ENCODE assay signal across 8 cellular contexts in genomic region chr1:230308039-230308438, GRCh38.
A peak's percentile ranks its signal among the peaks of the same experiment; 100 is the strongest.
DNase-seq lines count a peak whose midpoint lies in the region; ATAC-seq and TF ChIP-seq lines count a peak whose summit lies in the region.

No MANE protein-coding gene starts in this region.

- no peaks in the 10 kb centered on the region for H4K20me1 ChIP-seq in hepatocyte (ENCODE audit: insufficient read depth, poor library complexity, severe bottlenecking)

- H3K27me3 ChIP-seq in hepatocyte: no peaks in the 10 kb centered on the region

- H3K4me2 ChIP-seq in hepatocyte: no peak overlapping the region

- H2AFZ ChIP-seq in hepatocyte: no peak overlapping the region

- H3K9me2 ChIP-seq in hepatocyte (replicated peaks; ENCODE audit: insufficient read depth): no peaks in the 10 kb centered on the region

- H3K9me3 ChIP-seq in hepatocyte (ENCODE audit: low read depth): no peaks in the 10 kb centered on the region

- H3K36me3 ChIP-seq in hepatocyte (replicated peaks; ENCODE audit: insufficient read depth, low read depth): no peaks in the 10 kb centered on the region

- H3K79me2 ChIP-seq in hepatocyte: no peaks in the 10 kb centered on the region

- peaks cover 5% of the 10 kb centered on the region for H3K4me1 ChIP-seq in hepatocyte (ENCODE audit: insufficient read depth)

- ATAC-seq in GM18873 (IDR thresholded peaks at IDR 0.05; ENCODE audit: low FRiP score, unreplicated experiment) (no peak), HG02678 (IDR thresholded peaks at IDR 0.05; ENCODE audit: unreplicated experiment) (no peak)

- DNase-seq in NCI-H1417 (lab: John Stamatoyannopoulos, UW) (peak in 2 of 3 experiments; percentile 8 to 10), NCI-H1417 treated with DMSO at 0.1 percent for 48 hours (lab: John Stamatoyannopoulos, UW) (no peak), amniotic epithelial cell (ENCODE audit: low read depth) (peak; percentile 97), hepatocyte (ENCODE audit: low spot score) (peak; percentile 52), ureter (ENCODE audit: low spot score) (peak; percentile 91), NCI-H2107 treated with DMSO at 0.1 percent for 48 hours (lab: John Stamatoyannopoulos, UW; ENCODE audit: unreplicated experiment) (no peak)

- H3K27ac ChIP-seq in hepatocyte: no peak overlapping the region

- 88% methylated on average over 8 of the region's 8 CpGs for WGBS in hepatocyte (ENCODE audit: low lambda C conversion rate, missing lambda C conversion rate)

- H3K4me3 ChIP-seq in hepatocyte: no peak overlapping the region

- TF ChIP-seq CTCF in hepatocyte (IDR thresholded peaks at IDR 0.05; ENCODE audit: poor library complexity): no peak

Comparison
In these comparisons a context has a peak if more than half of its experiments do, and no peak if none do; other contexts are left out.
1. DNase-seq: peak in NCI-H1417 (2 of 3), amniotic epithelial cell (single experiment), hepatocyte (single experiment) and ureter (single experiment); none in NCI-H1417 treated with DMSO at 0.1 percent for 48 hours (single experiment) and NCI-H2107 treated with DMSO at 0.1 percent for 48 hours (single experiment).